In genomic region chr1:228340686-228341449, GRCh38 we compare ENCODE assay signal across 13 cellular contexts.
DNase-seq lines count a peak whose midpoint lies in the region; ATAC-seq and TF ChIP-seq lines count a peak whose summit lies in the region.
"Had no signal": no experiment of that assay in that cellular context is flagged by ENCODE, and none has a peak within 500 bp of the region (broad histone marks: within the 10 kb centered on the region; RNA-seq: fewer than 3 reads in every experiment).

No MANE protein-coding gene starts in this region.

- POLR2A ChIA-PET in activated CD4-positive, alpha-beta T cell treated with anti-CD3 and anti-CD28 coated beads, Interleukin-2, amount 10 ng/mL, durations not matched to agents 7 days and 5 days (lab: Charles Lee): no interaction called here

- H3K79me2 ChIP-seq in OCI-LY3 (ENCODE audit: low read length): no peaks in the 10 kb centered on the region

- TF ChIP-seq CTCF in OCI-LY3 (IDR thresholded peaks at IDR 0.05; ENCODE audit: low read depth, low read length): peak; percentile 51
- TF ChIP-seq CTCF in sigmoid colon (IDR thresholded peaks at IDR 0.05): no peak

- no peak overlapping the region for H3K9ac ChIP-seq in OCI-LY3 (ENCODE audit: low read length)

- H3K27ac ChIP-seq in OCI-LY3 (ENCODE audit: low read length): no peak overlapping the region
- H3K27ac ChIP-seq in sigmoid colon: no peak overlapping the region
- H3K27ac ChIP-seq: VCaP had no signal

- no peak for TF ChIP-seq EP300 in sigmoid colon (IDR thresholded peaks at IDR 0.05)

- no peak for ATAC-seq in left cardiac atrium
- ATAC-seq in GM19328 (IDR thresholded peaks at IDR 0.05; ENCODE audit: unreplicated experiment): no peak
- ATAC-seq in GM21390 (IDR thresholded peaks at IDR 0.05; ENCODE audit: unreplicated experiment): no peak

- peak; percentile 14 for DNase-seq in activated CD4-positive, alpha-beta T cell treated with anti-CD3 and anti-CD28 coated beads, Interleukin-2, amount 10 ng/mL, durations not matched to agents 7 days and 5 days
- no peak for DNase-seq in activated CD4-positive, alpha-beta T cell treated with anti-CD3 and anti-CD28 coated beads, Interleukin-2, amount 50 U/mL, for 4 hours
- DNase-seq in left cardiac atrium (peak; percentile 13), sigmoid colon (peak; percentile 53), HCEC 1CT (no peak)
- DNase-seq: C1 segment of cervical spinal cord; NCI-H226; stimulated activated CD4-positive, alpha-beta T cell treated with anti-CD3 and anti-CD28 coated beads, Interleukin-1b, Interleukin-23, amount 100 ng/mL, for 48 hours had no signal

- H2AFZ ChIP-seq in OCI-LY3 (ENCODE audit: low read depth, low read length): no peak overlapping the region

- no peaks in the 10 kb centered on the region for H3K27me3 ChIP-seq in OCI-LY3 (ENCODE audit: low read depth, low read length)
- no peaks in the 10 kb centered on the region for H3K27me3 ChIP-seq in sigmoid colon

- H3K36me3 ChIP-seq in OCI-LY3 (replicated peaks; ENCODE audit: low read depth, low read length) (no peaks in the 10 kb centered on the region), sigmoid colon (peaks cover 0 to 7% (median 0%) of the 10 kb centered on the region in 4 donors)

- H3K4me3 ChIP-seq in OCI-LY3 (ENCODE audit: low read length) (no peak overlapping the region), sigmoid colon (no peak overlapping the region)

- intact Hi-C loops in left cardiac atrium (cut with DNase I): no loop called here
- intact Hi-C loops in sigmoid colon (cut with DNase I): no loop called here

- H3K4me1 Mint-ChIP-seq in activated CD4-positive, alpha-beta T cell treated with anti-CD3 and anti-CD28 coated beads, Interleukin-2, amount 10 ng/mL, durations not matched to agents 7 days and 5 days: peaks cover 9% of the 10 kb centered on the region
- H3K4me1 Mint-ChIP-seq: central memory CD8-positive, alpha-beta T cell had no signal

- WGBS in sigmoid colon, 2 donors: 64 to 88% methylated on average over 39 of the region's 39 CpGs

- H3K4me1 ChIP-seq in OCI-LY3 (ENCODE audit: low read length) (no peaks in the 10 kb centered on the region), sigmoid colon (no peaks in the 10 kb centered on the region)

- no peak for TF ChIP-seq POLR2A in sigmoid colon (IDR thresholded peaks at IDR 0.05)

- H3K27ac Mint-ChIP-seq in activated CD4-positive, alpha-beta T cell treated with anti-CD3 and anti-CD28 coated beads, Interleukin-2, amount 10 ng/mL, durations not matched to agents 7 days and 5 days: no peak overlapping the region

- H3K4me3 Mint-ChIP-seq in activated CD4-positive, alpha-beta T cell treated with anti-CD3 and anti-CD28 coated beads, Interleukin-2, amount 10 ng/mL, durations not matched to agents 7 days and 5 days: no peak overlapping the region
- H3K4me3 Mint-ChIP-seq: central memory CD8-positive, alpha-beta T cell had no signal

- no peaks in the 10 kb centered on the region for H3K27me3 Mint-ChIP-seq in activated CD4-positive, alpha-beta T cell treated with anti-CD3 and anti-CD28 coated beads, Interleukin-2, amount 10 ng/mL, durations not matched to agents 7 days and 5 days
- H3K27me3 Mint-ChIP-seq: central memory CD8-positive, alpha-beta T cell had no signal

- no peak overlapping the region for H3K4me2 ChIP-seq in OCI-LY3 (ENCODE audit: low read length)

- H4K20me1 ChIP-seq in OCI-LY3 (ENCODE audit: insufficient read depth, low read length): no peaks in the 10 kb centered on the region

- peaks cover 3% of the 10 kb centered on the region for H3K36me3 Mint-ChIP-seq in activated CD4-positive, alpha-beta T cell treated with anti-CD3 and anti-CD28 coated beads, Interleukin-2, amount 10 ng/mL, durations not matched to agents 7 days and 5 days (ENCODE audit: low read depth)

- H3K9me3 Mint-ChIP-seq in activated CD4-positive, alpha-beta T cell treated with anti-CD3 and anti-CD28 coated beads, Interleukin-2, amount 10 ng/mL, durations not matched to agents 7 days and 5 days: peaks cover 10% of the 10 kb centered on the region
- H3K9me3 Mint-ChIP-seq: central memory CD8-positive, alpha-beta T cell had no signal

- H3K9me3 ChIP-seq in OCI-LY3 (ENCODE audit: insufficient read depth, low read length) (no peaks in the 10 kb centered on the region), sigmoid colon (no peaks in the 10 kb centered on the region)

- CTCF ChIA-PET in activated CD4-positive, alpha-beta T cell treated with anti-CD3 and anti-CD28 coated beads, Interleukin-2, amount 10 ng/mL, durations not matched to agents 7 days and 5 days (lab: Charles Lee): no interaction called here

Comparison
In these comparisons a context has a peak if more than half of its experiments do, and no peak if none do; other contexts are left out.
1. DNase-seq: peak in activated CD4-positive, alpha-beta T cell treated with anti-CD3 and anti-CD28 coated beads, Interleukin-2, amount 10 ng/mL, durations not matched to agents 7 days and 5 days (single experiment), left cardiac atrium (single experiment) and sigmoid colon (single experiment); none in activated CD4-positive, alpha-beta T cell treated with anti-CD3 and anti-CD28 coated beads, Interleukin-2, amount 50 U/mL, for 4 hours (0 of 2) and HCEC 1CT (single experiment).